9 cellular contexts compared by ENCODE assay signal in genomic region chr5:76867827-76868693, GRCh38. TPM values are rescaled to one million over a fixed set of nuclear protein-coding genes. Genes with fewer than 3 reads are reported as not detected.
DNase-seq lines count a peak whose midpoint lies in the region; ATAC-seq and TF ChIP-seq lines count a peak whose summit lies in the region.
"Had no signal": no experiment of that assay in that cellular context is flagged by ENCODE, and none has a peak within 500 bp of the region (broad histone marks: within the 10 kb centered on the region; RNA-seq: fewer than 3 reads in every experiment).

No MANE protein-coding gene starts in this region.

- H3K9me3 ChIP-seq in AG04450 (ENCODE audit: control insufficient read depth, insufficient read depth, low read length) (no peaks in the 10 kb centered on the region), SU-DHL-6 (ENCODE audit: insufficient read depth, low read length) (no peaks in the 10 kb centered on the region)

- no peak overlapping the region; the same call in 1 of the 2 replicates for H3K9ac ChIP-seq in SU-DHL-6 (ENCODE audit: low read length)

- no peaks in the 10 kb centered on the region for H3K36me3 ChIP-seq in SU-DHL-6 (ENCODE audit: low read length)

- H2AFZ ChIP-seq in SU-DHL-6 (ENCODE audit: low read depth, low read length, severe bottlenecking) = peak overlapping the region; percentile 97

- no peaks in the 10 kb centered on the region for H4K20me1 ChIP-seq in SU-DHL-6 (ENCODE audit: low read depth, low read length)

- no peaks in the 10 kb centered on the region for H3K27me3 ChIP-seq in AG04450 (ENCODE audit: control insufficient read depth, insufficient read depth, low read length)
- no peaks in the 10 kb centered on the region for H3K27me3 ChIP-seq in SU-DHL-6 (ENCODE audit: low read length)

- ATAC-seq in GM19395 (IDR thresholded peaks at IDR 0.05; ENCODE audit: unreplicated experiment) (peak; percentile 71), left cardiac atrium (peak; percentile 85 to 94), GM19397 (IDR thresholded peaks at IDR 0.05; ENCODE audit: unreplicated experiment) (no peak)

- intact Hi-C loops in left cardiac atrium (cut with DNase I) = loop anchor here in 1 of 2 donors (5.0 kb wide), 1 partner anchor 144 kb away; no protein-coding TSS in a partner anchor

- POLR2A ChIA-PET in AG04450 (lab: Yijun Ruan, JAX) = interaction anchor here (0.7 kb wide), 1 partner anchor 1199 kb away, joined by 5 read pairs; no protein-coding TSS in a partner anchor

- peak; percentile 47 for DNase-seq in AG04450 (ENCODE audit: low read depth, low spot score)
- peak; percentile 15 for DNase-seq in NCI-H128 (lab: John Stamatoyannopoulos, UW; ENCODE audit: unreplicated experiment)
- DNase-seq in activated naive CD8-positive, alpha-beta T cell treated with anti-CD3 and anti-CD28 coated beads, Interleukin-2, amount 50 U/mL, for 16 hours (ENCODE audit: low read depth, low spot score) = peak; percentile 32
- DNase-seq in left cardiac atrium = peak; percentile 55
- DNase-seq in retinal pigment epithelial cell (ENCODE audit: low read depth) = peak; percentile 24

- no peaks in the 10 kb centered on the region for H3K9me2 ChIP-seq in SU-DHL-6 (replicated peaks; ENCODE audit: insufficient read depth, low read length)

- CTCF ChIA-PET in AG04450 (lab: Charles Lee) = interaction anchor here (0.6 to 4.6 kb wide), 17 partner anchors 8 to 625 kb away, joined by 3 to 46 read pairs (median 4); partner anchors contain the start of genes AGGF1 and WDR41

- TF ChIP-seq CTCF in AG04450 (IDR thresholded peaks at IDR 0.05; ENCODE audit: low read depth, low read length) (peak; percentile 87), SU-DHL-6 (IDR thresholded peaks at IDR 0.05; ENCODE audit: insufficient read depth, low read length, poor library complexity, severe bottlenecking) (peak; percentile 91), retinal pigment epithelial cell (conservative IDR thresholded peaks at IDR 0.05; ENCODE audit: low read depth, low read length) (peak; percentile 84)

- H3K27ac ChIP-seq in AG04450 (ENCODE audit: low read depth, low read length) = no peak overlapping the region
- no peak overlapping the region for H3K27ac ChIP-seq in SU-DHL-6 (ENCODE audit: low read depth, low read length)

- no peak overlapping the region for H3K4me3 ChIP-seq in AG04450 (ENCODE audit: low read depth, low read length)
- no peak overlapping the region for H3K4me3 ChIP-seq in SU-DHL-6 (ENCODE audit: insufficient read depth, low read length, poor library complexity, severe bottlenecking)
- H3K4me3 ChIP-seq in retinal pigment epithelial cell (ENCODE audit: low read length) = no peak overlapping the region

- H3K4me2 ChIP-seq in SU-DHL-6 (ENCODE audit: low read depth, low read length, poor library complexity, severe bottlenecking) = peak overlapping the region; percentile 34

- H3K79me2 ChIP-seq in SU-DHL-6 (ENCODE audit: insufficient read depth, low read length) = no peaks in the 10 kb centered on the region

- no peaks in the 10 kb centered on the region; the same call in 1 of the 2 replicates for H3F3A ChIP-seq in SU-DHL-6 (ENCODE audit: insufficient read depth)

RNA-seq across cellular contexts. Expression of gene S100Z, which starts 18.2 kb away (rescaled TPM):
- not detected in 2 replicates for polyA plus RNA-seq in AG04450 (2011; rRNA removed)
- polyA minus RNA-seq in AG04450 (2011; rRNA and poly(A)+ RNA removed) = not detected in 2 replicates
- not detected for total RNA-seq in left cardiac atrium
- total RNA-seq: temporal lobe had no signal

RNA-seq across cellular contexts. Expression of gene F2RL1, which starts 49.2 kb away (rescaled TPM):
- 11.0 and 11.4 TPM in 2 replicates for polyA plus RNA-seq in AG04450 (2011; rRNA removed)
- 8.8 and 12.6 TPM in 2 replicates for polyA minus RNA-seq in AG04450 (2011; rRNA and poly(A)+ RNA removed)
- total RNA-seq in left cardiac atrium = 1 to 10 TPM; 1.7 to 3.9 TPM
